Comparison of ENCODE assay signal across 2 cellular contexts in genomic region chr6:14212020-14212419, GRCh38.
TF ChIP-seq lines count a peak whose summit lies in the region.

No MANE protein-coding gene starts in this region.

TF ChIP-seq in H1, 55 proteins besides CTCF, POLR2A, EP300 and RAD21:
- TF ChIP-seq SIN3A (conservative IDR thresholded peaks at IDR 0.05 in 1 of 2, IDR thresholded peaks at IDR 0.05 in 1 of 2; ENCODE audit: low read depth in 1 of 2, low read length in 2 of 2) = no peak
- TF ChIP-seq CHD7 (IDR thresholded peaks at IDR 0.05; ENCODE audit: insufficient replicate concordance, low read length) = no peak
- peak; percentile 77 for TF ChIP-seq E2F6 (IDR thresholded peaks at IDR 0.05)
- TF ChIP-seq MAFK (IDR thresholded peaks at IDR 0.05; ENCODE audit: low read depth, low read length) = no peak
- no peak for TF ChIP-seq HDAC2 (IDR thresholded peaks at IDR 0.05; ENCODE audit: borderline replicate concordance in 1 of 2, low read depth in 2 of 2, low read length in 2 of 2)
- TF ChIP-seq POLR2AphosphoS5 (IDR thresholded peaks at IDR 0.05; ENCODE audit: low read depth, low read length) = no peak
- peak; percentile 91 for TF ChIP-seq MAX (IDR thresholded peaks at IDR 0.05)

TF ChIP-seq in neural cell, 6 proteins besides CTCF, POLR2A, EP300 and RAD21:
- no peak for TF ChIP-seq MXI1 (conservative IDR thresholded peaks at IDR 0.05; ENCODE audit: poor library complexity, severe bottlenecking)
